In genomic region chr3:156480949-156481348, GRCh38 we compare ENCODE assay signal across 26 cellular contexts.
"Had no signal": no experiment of that assay in that cellular context is flagged by ENCODE, and none has a peak within 500 bp of the region (broad histone marks: within the 10 kb centered on the region; RNA-seq: fewer than 3 reads in every experiment).

No MANE protein-coding gene starts in this region.

- H3K4me3 ChIP-seq: ascending aorta, cardiac muscle cell, colonic mucosa, PC-9 had no signal

- H3K9me3 ChIP-seq: ascending aorta, colonic mucosa had no signal

- H3K27me3 ChIP-seq: ascending aorta, cardiac muscle cell, colonic mucosa had no signal

- H2AFZ ChIP-seq: PC-9 had no signal

- DNase-seq: activated CD4-positive, alpha-beta T cell treated with anti-CD3 and anti-CD28 coated beads for 36 hours; activated CD4-positive, alpha-beta T cell treated with anti-CD3 and anti-CD28 coated beads, Interleukin-2, amount 10 ng/mL, durations not matched to agents 7 days and 5 days; activated CD4-positive, alpha-beta T cell treated with anti-CD3 and anti-CD28 coated beads, Interleukin-2, amount 50 U/mL, for 48 hours; activated CD8-positive, alpha-beta T cell treated with anti-CD3 and anti-CD28 coated beads, Interleukin-2, amount 10 ng/mL, durations not matched to agents 7 days and 5 days; activated gamma-delta T cell; activated naive CD4-positive, alpha-beta T cell treated with Interleukin-2 at 50 U/mL for 16 hours; activated naive CD8-positive, alpha-beta T cell treated with anti-CD3 and anti-CD28 coated beads, Interleukin-2, amount 10 ng/mL, durations not matched to agents 7 days and 5 days; activated T-cell treated with anti-CD3 and anti-CD28 coated beads, Interleukin-2, amount 50 U/mL, for 24 hours; amygdala; colonic mucosa; NCI-H1092 treated with DMSO at 0.1 percent for 48 hours; NCI-H1417; NCI-H146; NCI-H2029; NCI-H226; NCI-H446 treated with DMSO at 0.1 percent for 48 hours; NCI-H524; NK-92 treated with Interleukin-12 subunit alpha and Interleukin-12 subunit beta, amount 100 ng/mL, for 24 hours; PC-9; SIG-M5; T1000 had no signal

- ATAC-seq: activated CD4-positive, alpha-beta T cell treated with anti-CD3 and anti-CD28 coated beads for 36 hours; activated CD8-positive, alpha-beta T cell treated with anti-CD3 and anti-CD28 coated beads, Interleukin-2, amount 10 ng/mL, durations not matched to agents 7 days and 5 days; Right ventricle myocardium inferior had no signal

- H3K4me1 ChIP-seq: colonic mucosa had no signal

- H3K4me2 ChIP-seq: PC-9 had no signal

- H3K27ac ChIP-seq: ascending aorta, cardiac muscle cell, colonic mucosa, PC-9, RWPE1 had no signal

- H3K36me3 ChIP-seq: ascending aorta, cardiac muscle cell, colonic mucosa had no signal

- FAIRE-seq: RCC 7860 had no signal
